27 cellular contexts compared by ENCODE assay signal in genomic region chr3:41323860-41324259, GRCh38.
"Had no signal": no experiment of that assay in that cellular context is flagged by ENCODE, and none has a peak within 500 bp of the region (broad histone marks: within the 10 kb centered on the region; RNA-seq: fewer than 3 reads in every experiment).

No MANE protein-coding gene starts in this region.

- H3K4me1 Mint-ChIP-seq: activated CD4-positive, alpha-beta memory T cell treated with anti-CD3 and anti-CD28 coated beads, Interleukin-2, amount 10 ng/mL, durations not matched to agents 7 days and 5 days; activated CD4-positive, alpha-beta T cell treated with anti-CD3 and anti-CD28 coated beads, Interleukin-2, amount 10 ng/mL, durations not matched to agents 7 days and 5 days; activated naive CD4-positive, alpha-beta T cell treated with anti-CD3 and anti-CD28 coated beads, Interleukin-2, amount 10 ng/mL, durations not matched to agents 7 days and 5 days; naive B cell; stimulated activated naive B cell treated with anti-CD40 and anti-IgM and Interleukin-4, amounts not matched to agents 10 μg/mL and 1 μg/mL and 100 μg/mL, for 72 hours had no signal

- H3K9me3 Mint-ChIP-seq: activated CD4-positive, alpha-beta memory T cell treated with anti-CD3 and anti-CD28 coated beads, Interleukin-2, amount 10 ng/mL, durations not matched to agents 7 days and 5 days; activated CD4-positive, alpha-beta T cell treated with anti-CD3 and anti-CD28 coated beads, Interleukin-2, amount 10 ng/mL, durations not matched to agents 7 days and 5 days; activated naive CD4-positive, alpha-beta T cell treated with anti-CD3 and anti-CD28 coated beads, Interleukin-2, amount 10 ng/mL, durations not matched to agents 7 days and 5 days; activated T-cell treated with anti-CD3 and anti-CD28 coated beads, Interleukin-2, amount 50 U/mL, for 24 hours; naive B cell; nephron progenitor cell; stimulated activated naive B cell treated with anti-CD40 and anti-IgM and Interleukin-4, amounts not matched to agents 10 μg/mL and 1 μg/mL and 100 μg/mL, for 72 hours; WTC11 had no signal

- DNase-seq: activated CD4-positive, alpha-beta memory T cell treated with anti-CD3 and anti-CD28 coated beads, Interleukin-2, amount 10 ng/mL, durations not matched to agents 7 days and 5 days; activated CD4-positive, alpha-beta T cell treated with anti-CD3 and anti-CD28 coated beads for 1 hour; activated CD4-positive, alpha-beta T cell treated with anti-CD3 and anti-CD28 coated beads, Interleukin-2, amount 10 ng/mL, durations not matched to agents 7 days and 5 days; activated CD8-positive, alpha-beta memory T cell treated with anti-CD3 and anti-CD28 coated beads, Interleukin-2, amount 50 U/mL, for 48 hours; activated gamma-delta T cell; activated naive CD4-positive, alpha-beta T cell treated with anti-CD3 and anti-CD28 coated beads, Interleukin-2, amount 10 ng/mL, durations not matched to agents 7 days and 5 days; activated T-cell treated with anti-CD3 and anti-CD28 coated beads, Interleukin-2, amount 50 U/mL, for 24 hours; amniotic stem cell; brain microvascular endothelial cell; foreskin keratinocyte; left ventricle myocardium superior; naive B cell; nephron progenitor cell; ovary; stimulated activated CD4-positive, alpha-beta T cell treated with anti-CD3 and anti-CD28 coated beads, Interleukin-15, amount 100 ng/mL, for 24 hours; stimulated activated CD4-positive, alpha-beta T cell treated with anti-CD3 and anti-CD28 coated beads, Interleukin-2, amount 100 ng/mL, for 24 hours; stimulated activated naive B cell treated with anti-CD40 and anti-IgM and Interleukin-4, amounts not matched to agents 10 μg/mL and 1 μg/mL and 100 μg/mL, for 72 hours; stomach; T-helper 17 cell; T1000; thyroid gland; upper lobe of left lung had no signal

- H3K9me3 ChIP-seq: esophagus muscularis mucosa, heart left ventricle, ovary, prostate gland, stomach, thyroid gland, upper lobe of left lung, vagina had no signal

- H3K4me3 Mint-ChIP-seq: activated CD4-positive, alpha-beta memory T cell treated with anti-CD3 and anti-CD28 coated beads, Interleukin-2, amount 10 ng/mL, durations not matched to agents 7 days and 5 days; activated CD4-positive, alpha-beta T cell treated with anti-CD3 and anti-CD28 coated beads, Interleukin-2, amount 10 ng/mL, durations not matched to agents 7 days and 5 days; activated naive CD4-positive, alpha-beta T cell treated with anti-CD3 and anti-CD28 coated beads, Interleukin-2, amount 10 ng/mL, durations not matched to agents 7 days and 5 days; activated T-cell treated with anti-CD3 and anti-CD28 coated beads, Interleukin-2, amount 50 U/mL, for 24 hours; naive B cell; nephron progenitor cell; stimulated activated naive B cell treated with anti-CD40 and anti-IgM and Interleukin-4, amounts not matched to agents 10 μg/mL and 1 μg/mL and 100 μg/mL, for 72 hours; T-helper 17 cell; WTC11 had no signal

- H3K27me3 ChIP-seq: brain microvascular endothelial cell, esophagus muscularis mucosa, foreskin keratinocyte, heart left ventricle, ovary, stomach, thyroid gland, upper lobe of left lung, vagina had no signal

- H3K27ac Mint-ChIP-seq: activated CD4-positive, alpha-beta memory T cell treated with anti-CD3 and anti-CD28 coated beads, Interleukin-2, amount 10 ng/mL, durations not matched to agents 7 days and 5 days; activated CD4-positive, alpha-beta T cell treated with anti-CD3 and anti-CD28 coated beads, Interleukin-2, amount 10 ng/mL, durations not matched to agents 7 days and 5 days; activated naive CD4-positive, alpha-beta T cell treated with anti-CD3 and anti-CD28 coated beads, Interleukin-2, amount 10 ng/mL, durations not matched to agents 7 days and 5 days; activated T-cell treated with anti-CD3 and anti-CD28 coated beads, Interleukin-2, amount 50 U/mL, for 24 hours; nephron progenitor cell; stimulated activated naive B cell treated with anti-CD40 and anti-IgM and Interleukin-4, amounts not matched to agents 10 μg/mL and 1 μg/mL and 100 μg/mL, for 72 hours; T-helper 17 cell; WTC11 had no signal

- H3K4me1 ChIP-seq: esophagus muscularis mucosa, prostate gland, stomach, upper lobe of left lung had no signal

- H3K27me3 Mint-ChIP-seq: activated CD4-positive, alpha-beta memory T cell treated with anti-CD3 and anti-CD28 coated beads, Interleukin-2, amount 10 ng/mL, durations not matched to agents 7 days and 5 days; activated CD4-positive, alpha-beta T cell treated with anti-CD3 and anti-CD28 coated beads, Interleukin-2, amount 10 ng/mL, durations not matched to agents 7 days and 5 days; activated naive CD4-positive, alpha-beta T cell treated with anti-CD3 and anti-CD28 coated beads, Interleukin-2, amount 10 ng/mL, durations not matched to agents 7 days and 5 days; activated T-cell treated with anti-CD3 and anti-CD28 coated beads, Interleukin-2, amount 50 U/mL, for 24 hours; naive B cell; stimulated activated naive B cell treated with anti-CD40 and anti-IgM and Interleukin-4, amounts not matched to agents 10 μg/mL and 1 μg/mL and 100 μg/mL, for 72 hours; T-helper 17 cell had no signal

- H3K4me3 ChIP-seq: esophagus muscularis mucosa, heart left ventricle, ovary, prostate gland, stomach, thyroid gland, upper lobe of left lung, vagina had no signal

- H3K27ac ChIP-seq: brain microvascular endothelial cell, esophagus muscularis mucosa, foreskin keratinocyte, ovary, prostate gland, stomach, thyroid gland, upper lobe of left lung, vagina had no signal

- H3K36me3 ChIP-seq: brain microvascular endothelial cell, esophagus muscularis mucosa, heart left ventricle, ovary, prostate gland, stomach, thyroid gland, upper lobe of left lung, vagina had no signal

- H3K36me3 Mint-ChIP-seq: activated naive CD4-positive, alpha-beta T cell treated with anti-CD3 and anti-CD28 coated beads, Interleukin-2, amount 10 ng/mL, durations not matched to agents 7 days and 5 days; naive B cell; stimulated activated naive B cell treated with anti-CD40 and anti-IgM and Interleukin-4, amounts not matched to agents 10 μg/mL and 1 μg/mL and 100 μg/mL, for 72 hours; WTC11 had no signal
